In genomic region chr4:15793506-15794363, GRCh38 we compare ENCODE assay signal across 21 cellular contexts. TPM values are rescaled to one million over a fixed set of nuclear protein-coding genes. Genes with fewer than 3 reads are reported as not detected.
DNase-seq lines count a peak whose midpoint lies in the region; ATAC-seq and TF ChIP-seq lines count a peak whose summit lies in the region.
"Had no signal": no experiment of that assay in that cellular context is flagged by ENCODE, and none has a peak within 500 bp of the region (broad histone marks: within the 10 kb centered on the region; RNA-seq: fewer than 3 reads in every experiment).

No MANE protein-coding gene starts in this region.

- H3K27ac ChIP-seq in gastrocnemius medialis = peak overlapping the region in 3 of 4 donors; percentile 9 to 41 (median 21)
- H3K27ac ChIP-seq: breast epithelium, gastroesophageal sphincter, stomach, upper lobe of right lung had no signal

- ATAC-seq in gastrocnemius medialis = peak; percentile 56 to 68
- no peak for ATAC-seq in HG02588 (IDR thresholded peaks at IDR 0.05; ENCODE audit: unreplicated experiment)
- ATAC-seq: gastroesophageal sphincter, sciatic nerve, upper lobe of right lung had no signal

- H3K9me3 ChIP-seq in gastrocnemius medialis = no peaks in the 10 kb centered on the region
- H3K9me3 ChIP-seq: breast epithelium, gastroesophageal sphincter, stomach, upper lobe of right lung had no signal

- H3K4me1 Mint-ChIP-seq in activated naive CD4-positive, alpha-beta T cell treated with anti-CD3 and anti-CD28 coated beads for 36 hours (ENCODE audit: low read depth) = peaks cover 54% of the 10 kb centered on the region
- H3K4me1 Mint-ChIP-seq in activated naive CD8-positive, alpha-beta T cell treated with anti-CD3 and anti-CD28 coated beads for 36 hours = peaks cover 44% of the 10 kb centered on the region

- no peak overlapping the region for H3K4me3 ChIP-seq in gastrocnemius medialis
- H3K4me3 ChIP-seq: breast epithelium, dorsolateral prefrontal cortex, gastroesophageal sphincter, stomach, upper lobe of right lung had no signal

- peaks cover 11% of the 10 kb centered on the region for H3K36me3 Mint-ChIP-seq in activated naive CD4-positive, alpha-beta T cell treated with anti-CD3 and anti-CD28 coated beads for 36 hours (ENCODE audit: low read depth)
- peaks cover 38% of the 10 kb centered on the region for H3K36me3 Mint-ChIP-seq in activated naive CD8-positive, alpha-beta T cell treated with anti-CD3 and anti-CD28 coated beads for 36 hours

- peaks cover 0 to 13% of the 10 kb centered on the region in 2 donors for H3K4me1 ChIP-seq in gastrocnemius medialis
- H3K4me1 ChIP-seq: breast epithelium, gastroesophageal sphincter, stomach, upper lobe of right lung had no signal

- H3K27me3 Mint-ChIP-seq in activated naive CD4-positive, alpha-beta T cell treated with anti-CD3 and anti-CD28 coated beads for 36 hours (ENCODE audit: low read depth) = no peaks in the 10 kb centered on the region
- H3K27me3 Mint-ChIP-seq in activated naive CD8-positive, alpha-beta T cell treated with anti-CD3 and anti-CD28 coated beads for 36 hours = no peaks in the 10 kb centered on the region

- no peaks in the 10 kb centered on the region for H3K36me3 ChIP-seq in gastrocnemius medialis
- H3K36me3 ChIP-seq: breast epithelium, gastroesophageal sphincter, stomach, upper lobe of right lung had no signal

- CTCF ChIA-PET in activated naive CD4-positive, alpha-beta T cell treated with anti-CD3 and anti-CD28 coated beads for 36 hours (lab: Charles Lee) = interaction anchor here (0.8 to 2.0 kb wide), 5 partner anchors 12 to 66 kb away, joined by 3 to 10 read pairs (median 3); no protein-coding TSS in a partner anchor

- TF ChIP-seq CTCF in gastrocnemius medialis (IDR thresholded peaks at IDR 0.05 in 4 of 5, conservative IDR thresholded peaks at IDR 0.05 in 1 of 5) = no peak

- H3K27me3 ChIP-seq in gastrocnemius medialis = no peaks in the 10 kb centered on the region
- H3K27me3 ChIP-seq: breast epithelium, dorsolateral prefrontal cortex, gastroesophageal sphincter, stomach, upper lobe of right lung had no signal

- no peaks in the 10 kb centered on the region for H3K9me3 Mint-ChIP-seq in activated naive CD4-positive, alpha-beta T cell treated with anti-CD3 and anti-CD28 coated beads for 36 hours
- peaks cover 4% of the 10 kb centered on the region for H3K9me3 Mint-ChIP-seq in activated naive CD8-positive, alpha-beta T cell treated with anti-CD3 and anti-CD28 coated beads for 36 hours

- H3K27ac Mint-ChIP-seq in activated naive CD4-positive, alpha-beta T cell treated with anti-CD3 and anti-CD28 coated beads for 36 hours = peak overlapping the region; percentile 47
- H3K27ac Mint-ChIP-seq in activated naive CD8-positive, alpha-beta T cell treated with anti-CD3 and anti-CD28 coated beads for 36 hours = peak overlapping the region; percentile 84

- no peak for TF ChIP-seq POLR2A in gastrocnemius medialis (IDR thresholded peaks at IDR 0.05)

- intact Hi-C loops in activated naive CD4-positive, alpha-beta T cell treated with anti-CD3 and anti-CD28 coated beads for 36 hours (cut with micrococcal nuclease) = no loop called here
- intact Hi-C loops in gastrocnemius medialis (cut with DNase I; ENCODE audit: low total_unique reads) = no loop called here

- no peak overlapping the region for H3K4me3 Mint-ChIP-seq in activated naive CD4-positive, alpha-beta T cell treated with anti-CD3 and anti-CD28 coated beads for 36 hours
- no peak overlapping the region for H3K4me3 Mint-ChIP-seq in activated naive CD8-positive, alpha-beta T cell treated with anti-CD3 and anti-CD28 coated beads for 36 hours

- in situ Hi-C loops in gastrocnemius medialis (cut with MboI; ENCODE audit: low sequenced_read_pairs in 4 of 4) = loop anchor here in 1 of 4 donors (25.0 kb wide), 1 partner anchor 419 kb away; no protein-coding TSS in a partner anchor

- no peak for DNase-seq in activated naive CD4-positive, alpha-beta T cell treated with anti-CD3 and anti-CD28 coated beads for 36 hours
- no peak for DNase-seq in activated naive CD4-positive, alpha-beta T cell treated with anti-CD3 and anti-CD28 coated beads, Interleukin-2, amount 50 U/mL, for 16 hours
- DNase-seq in NCI-H82 (lab: John Stamatoyannopoulos, UW) (peak; percentile 89), gastrocnemius medialis (no peak), DMS153 (lab: John Stamatoyannopoulos, UW) (no peak), mesenteric fat pad (ENCODE audit: low spot score) (no peak)
- no peak for DNase-seq in activated naive CD8-positive, alpha-beta T cell treated with anti-CD3 and anti-CD28 coated beads for 36 hours
- DNase-seq: activated CD4-positive, CD25-positive, alpha-beta regulatory T cell; NCI-H1436 treated with DMSO at 0.1 percent for 48 hours; NCI-H2171 treated with DMSO at 0.1 percent for 48 hours; NK-92 treated with Interleukin-12 subunit alpha and Interleukin-12 subunit beta, amount 100 ng/mL, for 24 hours; occipital lobe; stomach; upper lobe of right lung had no signal

RNA-seq across cellular contexts. Expression of gene CD38, which starts 15.6 kb away (rescaled TPM):
- total RNA-seq in activated naive CD4-positive, alpha-beta T cell treated with anti-CD3 and anti-CD28 coated beads for 36 hours = 10 to 100 TPM; 18.5 to 20.0 TPM
- 10 to 100 TPM; 40.3 to 42.1 TPM for total RNA-seq in activated naive CD8-positive, alpha-beta T cell treated with anti-CD3 and anti-CD28 coated beads for 36 hours
- total RNA-seq in gastrocnemius medialis (1 to 10 TPM in 3 of 4 donors, under 1 TPM in 1; 0.73 to 9.0 (median 2.4) TPM), mesenteric fat pad (30.4 TPM)
- total RNA-seq: epithelial cell of proximal tubule, G401 had no signal
